Comparison of ENCODE assay signal across 8 cellular contexts in the genomic region with DNA sequence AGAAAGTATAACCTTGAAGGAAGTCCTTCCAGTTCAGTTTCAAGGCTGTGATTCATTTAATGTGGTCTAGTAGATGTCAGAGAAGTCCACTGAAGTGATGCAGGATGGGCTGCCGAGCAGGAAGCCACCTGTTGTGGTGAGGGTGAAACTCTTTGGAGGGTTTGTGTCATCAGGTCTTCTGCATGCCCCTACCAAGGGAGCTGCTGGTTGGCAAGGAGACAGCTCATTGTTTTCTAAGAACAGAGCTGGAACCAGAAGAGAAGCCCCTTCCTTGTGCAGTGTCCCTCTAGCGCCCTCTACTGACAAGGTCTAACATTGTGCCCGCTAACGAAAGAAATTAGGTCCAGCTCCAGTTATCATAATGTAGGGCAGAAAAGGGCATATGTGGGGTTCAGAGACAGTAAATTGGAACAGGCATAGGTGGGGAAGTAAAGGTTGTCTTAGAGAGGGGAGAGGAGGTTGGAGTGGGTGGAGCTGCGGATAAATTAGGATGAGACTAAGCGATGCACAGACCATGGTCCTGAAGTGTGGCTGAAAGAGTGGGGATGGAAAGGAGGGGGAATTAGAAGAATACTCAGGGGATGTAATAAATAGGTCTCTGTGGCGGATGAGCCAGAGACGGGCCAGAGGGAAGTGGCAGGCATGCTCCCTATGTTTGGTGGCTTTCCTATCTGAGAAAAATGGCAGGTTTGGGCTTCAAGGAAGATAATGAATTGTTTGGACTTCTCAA.
DNase-seq lines count a peak whose midpoint lies in the region; ATAC-seq and TF ChIP-seq lines count a peak whose summit lies in the region.

No MANE protein-coding gene starts in this region.

- H3K9ac ChIP-seq in SK-N-SH: no peak overlapping the region

- H4K20me1 ChIP-seq in SK-N-SH (ENCODE audit: insufficient read depth): no peaks in the 10 kb centered on the region

- ATAC-seq in SK-N-SH treated with all-trans-retinoic acid at 6 μM for 48 hours: no peak
- ATAC-seq in GM21367 (IDR thresholded peaks at IDR 0.05; ENCODE audit: unreplicated experiment): peak; percentile 80
- peak; percentile 97 for ATAC-seq in HG03520 (IDR thresholded peaks at IDR 0.05; ENCODE audit: unreplicated experiment)
- peak; percentile 86 for ATAC-seq in stimulated activated memory B cell treated with anti-CD40 and anti-IgM and Interleukin-4, amounts not matched to agents 10 μg/mL and 1 μg/mL and 100 μg/mL, for 72 hours

- H3F3A ChIP-seq in SK-N-SH (replicated peaks; ENCODE audit: insufficient read depth): no peaks in the 10 kb centered on the region

- POLR2A ChIA-PET in SK-N-SH (lab: Yijun Ruan, JAX): interaction anchor here (0.8 kb wide), 1 partner anchor 184 kb away, joined by 8 read pairs; no protein-coding TSS in a partner anchor

- no peaks in the 10 kb centered on the region for H3K36me3 ChIP-seq in SK-N-SH (replicated peaks in 1 of 2; ENCODE audit: control insufficient read depth in 1 of 2, insufficient read depth in 2 of 2, low read length in 1 of 2)

- peaks cover 0 to 7% (median 5%) of the 10 kb centered on the region in 3 donors for H3K27me3 Mint-ChIP-seq in immature natural killer cell (ENCODE audit: low read depth in 3 of 3)
- H3K27me3 Mint-ChIP-seq in stimulated activated memory B cell treated with anti-CD40 and anti-IgM and Interleukin-4, amounts not matched to agents 10 μg/mL and 1 μg/mL and 100 μg/mL, for 72 hours: no peaks in the 10 kb centered on the region

- WGBS in SK-N-SH (ENCODE audit: low lambda C conversion rate): 14% methylated on average over 7 of the region's 8 CpGs

- no peaks in the 10 kb centered on the region for H3K9me3 Mint-ChIP-seq in immature natural killer cell
- H3K9me3 Mint-ChIP-seq in stimulated activated memory B cell treated with anti-CD40 and anti-IgM and Interleukin-4, amounts not matched to agents 10 μg/mL and 1 μg/mL and 100 μg/mL, for 72 hours: no peaks in the 10 kb centered on the region

- H3K4me3 ChIP-seq in SK-N-SH (ENCODE audit: low read depth in 2 of 2, low read length in 1 of 2): peak overlapping the region in 1 of 2 experiments; percentile 51; a peak in 1 of 4 replicates

- peak; percentile 54 for DNase-seq in SK-N-SH
- DNase-seq in NCI-H69 (lab: John Stamatoyannopoulos, UW): peak; percentile 83
- DNase-seq in anterior cingulate cortex (lab: John Stamatoyannopoulos, UW): peak in 30 of 58 donors; percentile 3 to 55 (median 13)
- DNase-seq in immature natural killer cell: peak; percentile 35 to 39 (median 38)

- peak; percentile 82 for TF ChIP-seq CTCF in SK-N-SH (IDR thresholded peaks at IDR 0.05)

- H3K4me2 ChIP-seq in SK-N-SH: no peak overlapping the region

- CTCF ChIA-PET in SK-N-SH (lab: Yijun Ruan, JAX): interaction anchor here (0.5 to 5.6 kb wide), 106 partner anchors 9 to 1153 kb away, joined by 3 to 128 read pairs (median 5); a partner anchor contains a TSS

- no peaks in the 10 kb centered on the region for H3K4me1 Mint-ChIP-seq in immature natural killer cell
- peaks cover 7% of the 10 kb centered on the region for H3K4me1 Mint-ChIP-seq in stimulated activated memory B cell treated with anti-CD40 and anti-IgM and Interleukin-4, amounts not matched to agents 10 μg/mL and 1 μg/mL and 100 μg/mL, for 72 hours

- no peak overlapping the region for H3K27ac ChIP-seq in SK-N-SH (ENCODE audit: low read depth in 2 of 2, low read length in 1 of 2)

- H3K79me2 ChIP-seq in SK-N-SH (ENCODE audit: insufficient read depth): no peaks in the 10 kb centered on the region

- H2AFZ ChIP-seq in SK-N-SH (ENCODE audit: low read depth): no peak overlapping the region

- no peaks in the 10 kb centered on the region; a peak in 1 of 4 replicates for H3K4me1 ChIP-seq in SK-N-SH (ENCODE audit: control insufficient read depth in 1 of 2, insufficient read depth in 2 of 2, low read depth in 1 of 2, low read length in 1 of 2)

- H3K36me3 Mint-ChIP-seq in immature natural killer cell: no peaks in the 10 kb centered on the region
- no peaks in the 10 kb centered on the region for H3K36me3 Mint-ChIP-seq in stimulated activated memory B cell treated with anti-CD40 and anti-IgM and Interleukin-4, amounts not matched to agents 10 μg/mL and 1 μg/mL and 100 μg/mL, for 72 hours

- no peak overlapping the region for H3K4me3 Mint-ChIP-seq in immature natural killer cell
- no peak overlapping the region for H3K4me3 Mint-ChIP-seq in stimulated activated memory B cell treated with anti-CD40 and anti-IgM and Interleukin-4, amounts not matched to agents 10 μg/mL and 1 μg/mL and 100 μg/mL, for 72 hours

- H3K9me2 ChIP-seq in SK-N-SH: no peaks in the 10 kb centered on the region

- no peaks in the 10 kb centered on the region for H3K27me3 ChIP-seq in SK-N-SH (ENCODE audit: insufficient read depth)

- H3K27ac Mint-ChIP-seq in immature natural killer cell: no peak overlapping the region
- H3K27ac Mint-ChIP-seq in stimulated activated memory B cell treated with anti-CD40 and anti-IgM and Interleukin-4, amounts not matched to agents 10 μg/mL and 1 μg/mL and 100 μg/mL, for 72 hours: no peak overlapping the region

- no peak for TF ChIP-seq EP300 in SK-N-SH (IDR thresholded peaks at IDR 0.05; ENCODE audit: borderline replicate concordance in 1 of 2, low read depth in 1 of 2, low read length in 1 of 2)

- H3K9me3 ChIP-seq in SK-N-SH: no peaks in the 10 kb centered on the region

- peak; percentile 89 for TF ChIP-seq RAD21 in SK-N-SH (IDR thresholded peaks at IDR 0.05; ENCODE audit: low read length)

TF ChIP-seq in SK-N-SH, 30 proteins besides CTCF, POLR2A, EP300 and RAD21:
- TF ChIP-seq, protein P1, sequence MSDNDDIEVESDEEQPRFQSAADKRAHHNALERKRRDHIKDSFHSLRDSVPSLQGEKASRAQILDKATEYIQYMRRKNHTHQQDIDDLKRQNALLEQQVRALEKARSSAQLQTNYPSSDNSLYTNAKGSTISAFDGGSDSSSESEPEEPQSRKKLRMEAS (IDR thresholded peaks at IDR 0.05; ENCODE audit: low read depth): no peak
- TF ChIP-seq SMC3 (IDR thresholded peaks at IDR 0.05; ENCODE audit: low read depth, low read length) (peak; percentile 52; the same call in 1 of the 2 replicates), TAF1 (IDR thresholded peaks at IDR 0.05; ENCODE audit: borderline replicate concordance, low read depth, low read length) (no peak), MEF2A (IDR thresholded peaks at IDR 0.05; ENCODE audit: borderline replicate concordance, low read depth) (no peak), SIN3A (IDR thresholded peaks at IDR 0.05; ENCODE audit: borderline replicate concordance, low read depth, low read length) (no peak)

TF ChIP-seq in SK-N-SH treated with all-trans-retinoic acid at 6 μM for 48 hours, 23 proteins besides CTCF, POLR2A, EP300 and RAD21:
- TF ChIP-seq ZFP30 (CRISPR knock-in tag; IDR thresholded peaks at IDR 0.05) (no peak), CSDC2 (CRISPR knock-in tag; IDR thresholded peaks at IDR 0.05) (no peak), ESRRG (CRISPR knock-in tag; IDR thresholded peaks at IDR 0.05) (no peak), OSR1 (CRISPR knock-in tag; IDR thresholded peaks at IDR 0.05) (no peak), ZNF70 (CRISPR knock-in tag; IDR thresholded peaks at IDR 0.05) (no peak), TCF4 (CRISPR knock-in tag; IDR thresholded peaks at IDR 0.05; ENCODE audit: borderline replicate concordance) (no peak), ARNTL (CRISPR knock-in tag; IDR thresholded peaks at IDR 0.05; ENCODE audit: borderline replicate concordance, low read depth) (no peak), TOX (CRISPR knock-in tag; IDR thresholded peaks at IDR 0.05; ENCODE audit: borderline replicate concordance) (no peak), RARB (CRISPR knock-in tag; IDR thresholded peaks at IDR 0.05) (no peak), ZFP3 (CRISPR knock-in tag; IDR thresholded peaks at IDR 0.05) (no peak)
- TF ChIP-seq, protein P2, sequence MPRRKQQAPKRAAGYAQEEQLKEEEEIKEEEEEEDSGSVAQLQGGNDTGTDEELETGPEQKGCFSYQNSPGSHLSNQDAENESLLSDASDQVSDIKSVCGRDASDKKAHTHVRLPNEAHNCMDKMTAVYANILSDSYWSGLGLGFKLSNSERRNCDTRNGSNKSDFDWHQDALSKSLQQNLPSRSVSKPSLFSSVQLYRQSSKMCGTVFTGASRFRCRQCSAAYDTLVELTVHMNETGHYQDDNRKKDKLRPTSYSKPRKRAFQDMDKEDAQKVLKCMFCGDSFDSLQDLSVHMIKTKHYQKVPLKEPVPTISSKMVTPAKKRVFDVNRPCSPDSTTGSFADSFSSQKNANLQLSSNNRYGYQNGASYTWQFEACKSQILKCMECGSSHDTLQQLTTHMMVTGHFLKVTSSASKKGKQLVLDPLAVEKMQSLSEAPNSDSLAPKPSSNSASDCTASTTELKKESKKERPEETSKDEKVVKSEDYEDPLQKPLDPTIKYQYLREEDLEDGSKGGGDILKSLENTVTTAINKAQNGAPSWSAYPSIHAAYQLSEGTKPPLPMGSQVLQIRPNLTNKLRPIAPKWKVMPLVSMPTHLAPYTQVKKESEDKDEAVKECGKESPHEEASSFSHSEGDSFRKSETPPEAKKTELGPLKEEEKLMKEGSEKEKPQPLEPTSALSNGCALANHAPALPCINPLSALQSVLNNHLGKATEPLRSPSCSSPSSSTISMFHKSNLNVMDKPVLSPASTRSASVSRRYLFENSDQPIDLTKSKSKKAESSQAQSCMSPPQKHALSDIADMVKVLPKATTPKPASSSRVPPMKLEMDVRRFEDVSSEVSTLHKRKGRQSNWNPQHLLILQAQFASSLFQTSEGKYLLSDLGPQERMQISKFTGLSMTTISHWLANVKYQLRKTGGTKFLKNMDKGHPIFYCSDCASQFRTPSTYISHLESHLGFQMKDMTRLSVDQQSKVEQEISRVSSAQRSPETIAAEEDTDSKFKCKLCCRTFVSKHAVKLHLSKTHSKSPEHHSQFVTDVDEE (CRISPR knock-in tag; IDR thresholded peaks at IDR 0.05): no peak
- TF ChIP-seq, protein P3, sequence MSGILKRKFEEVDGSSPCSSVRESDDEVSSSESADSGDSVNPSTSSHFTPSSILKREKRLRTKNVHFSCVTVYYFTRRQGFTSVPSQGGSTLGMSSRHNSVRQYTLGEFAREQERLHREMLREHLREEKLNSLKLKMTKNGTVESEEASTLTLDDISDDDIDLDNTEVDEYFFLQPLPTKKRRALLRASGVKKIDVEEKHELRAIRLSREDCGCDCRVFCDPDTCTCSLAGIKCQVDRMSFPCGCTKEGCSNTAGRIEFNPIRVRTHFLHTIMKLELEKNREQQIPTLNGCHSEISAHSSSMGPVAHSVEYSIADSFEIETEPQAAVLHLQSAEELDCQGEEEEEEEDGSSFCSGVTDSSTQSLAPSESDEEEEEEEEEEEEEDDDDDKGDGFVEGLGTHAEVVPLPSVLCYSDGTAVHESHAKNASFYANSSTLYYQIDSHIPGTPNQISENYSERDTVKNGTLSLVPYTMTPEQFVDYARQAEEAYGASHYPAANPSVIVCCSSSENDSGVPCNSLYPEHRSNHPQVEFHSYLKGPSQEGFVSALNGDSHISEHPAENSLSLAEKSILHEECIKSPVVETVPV (CRISPR knock-in tag; IDR thresholded peaks at IDR 0.05): no peak

Comparison
In these comparisons a context has a peak if more than half of its experiments do, and no peak if none do; other contexts are left out.
1. DNase-seq: peak in every context shown above with its lines; median percentile 83 in NCI-H69; 54 in SK-N-SH; 38 in immature natural killer cell; 13 in anterior cingulate cortex.